16 cellular contexts compared by ENCODE assay signal in the genomic region with DNA sequence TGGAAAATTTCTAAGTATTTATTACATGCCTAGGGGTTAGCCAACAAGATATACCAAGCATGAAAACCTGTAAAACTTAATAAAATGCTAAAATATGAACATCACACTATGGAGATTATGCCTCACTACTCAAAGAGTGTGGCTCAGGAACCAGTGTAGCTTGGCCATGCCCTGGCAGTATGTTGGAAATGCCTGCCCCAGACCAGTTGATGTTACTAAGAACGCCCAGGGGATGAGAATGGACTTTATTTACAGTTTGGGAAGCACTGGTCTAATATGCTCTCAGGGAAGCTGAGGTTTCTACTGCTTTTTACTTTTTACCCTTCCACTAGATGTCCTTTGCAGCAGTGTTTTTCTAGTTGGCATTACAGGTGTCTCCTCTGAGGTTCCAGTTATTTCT. TPM values are rescaled to one million over a fixed set of nuclear protein-coding genes. Genes with fewer than 3 reads are reported as not detected.
DNase-seq lines count a peak whose midpoint lies in the region; ATAC-seq and TF ChIP-seq lines count a peak whose summit lies in the region.
"Had no signal": no experiment of that assay in that cellular context is flagged by ENCODE, and none has a peak within 500 bp of the region (broad histone marks: within the 10 kb centered on the region; RNA-seq: fewer than 3 reads in every experiment).

No MANE protein-coding gene starts in this region.

- no peak for DNase-seq in CD8-positive, alpha-beta T cell
- DNase-seq in T-helper 17 cell (no peak), nephron progenitor cell (no peak), type B pancreatic cell (ENCODE audit: extremely low spot score, unreplicated experiment) (no peak), A172 (ENCODE audit: low spot score) (no peak)
- DNase-seq in activated T-cell treated with anti-CD3 and anti-CD28 coated beads, Interleukin-2, amount 50 U/mL, for 1 hour, result no peak
- DNase-seq: 8988T; C1 segment of cervical spinal cord; CD8-positive, alpha-beta memory T cell; DMS 273 treated with DMSO at 0.1 percent for 48 hours; DMS79; EL; GDM1; GOT3; HCEC 1CT had no signal

- peaks cover 4% of the 10 kb centered on the region for H3K36me3 ChIP-seq in CD8-positive, alpha-beta T cell (ENCODE audit: insufficient read depth, low read length)

- no peak for ATAC-seq in CD8-positive, alpha-beta T cell
- ATAC-seq in T-helper 17 cell (peak; percentile 8), GM18505 (IDR thresholded peaks at IDR 0.05; ENCODE audit: unreplicated experiment) (no peak)

- peak overlapping the region; percentile 22 for H3K27ac Mint-ChIP-seq in CD8-positive, alpha-beta T cell
- H3K27ac Mint-ChIP-seq in T-helper 17 cell, result no peak overlapping the region
- H3K27ac Mint-ChIP-seq in nephron progenitor cell, result peak overlapping the region; percentile 88
- H3K27ac Mint-ChIP-seq in type B pancreatic cell, result peak overlapping the region; percentile 44

- intact Hi-C loops in CD8-positive, alpha-beta T cell (cut with DNase I, micrococcal nuclease), result no loop called here

- H3K4me1 ChIP-seq in CD8-positive, alpha-beta T cell (ENCODE audit: insufficient read depth, low read length), result no peaks in the 10 kb centered on the region

- H3K36me3 Mint-ChIP-seq in CD8-positive, alpha-beta T cell, result peaks cover 16% of the 10 kb centered on the region
- H3K36me3 Mint-ChIP-seq in T-helper 17 cell (ENCODE audit: low read depth), result no peaks in the 10 kb centered on the region
- H3K36me3 Mint-ChIP-seq in nephron progenitor cell (ENCODE audit: low read depth), result peaks cover 36% of the 10 kb centered on the region
- H3K36me3 Mint-ChIP-seq in type B pancreatic cell, result peaks cover 15% of the 10 kb centered on the region

- H3K27me3 Mint-ChIP-seq in CD8-positive, alpha-beta T cell (ENCODE audit: low read depth), result no peaks in the 10 kb centered on the region
- H3K27me3 Mint-ChIP-seq in T-helper 17 cell (no peaks in the 10 kb centered on the region), nephron progenitor cell (ENCODE audit: low read depth, poor library complexity) (no peaks in the 10 kb centered on the region), type B pancreatic cell (no peaks in the 10 kb centered on the region)

- POLR2A ChIA-PET in CD8-positive, alpha-beta T cell (lab: Charles Lee), result no interaction called here

- TF ChIP-seq POLR2A in GM18505 (IDR thresholded peaks at IDR 0.05; ENCODE audit: borderline replicate concordance, extremely low read depth, insufficient read depth, insufficient read length), result no peak

- no peak overlapping the region for H3K27ac ChIP-seq in CD8-positive, alpha-beta T cell (ENCODE audit: low read depth, low read length)

- H3K4me3 ChIP-seq in CD8-positive, alpha-beta T cell (ENCODE audit: low read depth, low read length), result no peak overlapping the region

- H3K4me3 Mint-ChIP-seq in CD8-positive, alpha-beta T cell, result no peak overlapping the region
- H3K4me3 Mint-ChIP-seq in T-helper 17 cell, result no peak overlapping the region
- no peak overlapping the region for H3K4me3 Mint-ChIP-seq in nephron progenitor cell
- no peak overlapping the region for H3K4me3 Mint-ChIP-seq in type B pancreatic cell
- H3K4me3 Mint-ChIP-seq: CD8-positive, alpha-beta memory T cell had no signal

- CTCF ChIA-PET in CD8-positive, alpha-beta T cell (lab: Charles Lee), result no interaction called here

- no peak for TF ChIP-seq CTCF in CD8-positive, alpha-beta T cell (IDR thresholded peaks at IDR 0.05)
- TF ChIP-seq CTCF in nephron progenitor cell (IDR thresholded peaks at IDR 0.05) (no peak), type B pancreatic cell (conservative IDR thresholded peaks at IDR 0.05) (no peak)

- no peaks in the 10 kb centered on the region for H3K4me1 Mint-ChIP-seq in CD8-positive, alpha-beta T cell (ENCODE audit: low read depth)
- H3K4me1 Mint-ChIP-seq in T-helper 17 cell (no peaks in the 10 kb centered on the region), nephron progenitor cell (no peaks in the 10 kb centered on the region), type B pancreatic cell (ENCODE audit: unreplicated experiment) (no peaks in the 10 kb centered on the region)
- H3K4me1 Mint-ChIP-seq: CD8-positive, alpha-beta memory T cell had no signal

- no peaks in the 10 kb centered on the region for H3K9me3 ChIP-seq in CD8-positive, alpha-beta T cell (ENCODE audit: low read length)
- H3K9me3 ChIP-seq in T-helper 17 cell (ENCODE audit: control insufficient read depth, low read length, poor library complexity, severe bottlenecking), result no peaks in the 10 kb centered on the region

- no peaks in the 10 kb centered on the region for H3K9me3 Mint-ChIP-seq in CD8-positive, alpha-beta T cell
- H3K9me3 Mint-ChIP-seq in nephron progenitor cell (no peaks in the 10 kb centered on the region), type B pancreatic cell (no peaks in the 10 kb centered on the region)
- H3K9me3 Mint-ChIP-seq: CD8-positive, alpha-beta memory T cell had no signal

- H3K27me3 ChIP-seq in CD8-positive, alpha-beta T cell (ENCODE audit: insufficient read depth, low read length), result no peaks in the 10 kb centered on the region

RNA-seq across cellular contexts. Expression of gene TXLNG, which starts 23.7 kb away (rescaled TPM):
- 10 to 100 TPM; 31.3 to 32.3 TPM for total RNA-seq in CD8-positive, alpha-beta T cell
- total RNA-seq in T-helper 17 cell (10 to 100 TPM; 19.9 to 21.7 TPM), type B pancreatic cell (ENCODE audit: low replicate concordance) (24.5 and 27.3 TPM in 2 replicates)
- total RNA-seq in A172 (2014; rRNA removed; shearing (Covaris generic)), result 14.7 and 21.1 TPM in 2 replicates

RNA-seq across cellular contexts. Expression of gene SYAP1, which starts 43.2 kb away (rescaled TPM):
- total RNA-seq in CD8-positive, alpha-beta T cell, result 10 to 100 TPM; 71.1 to 76.5 TPM
- total RNA-seq in T-helper 17 cell, result 10 to 100 TPM; 31.3 to 35.2 TPM
- total RNA-seq in type B pancreatic cell (ENCODE audit: low replicate concordance), result 46.9 and 48.4 TPM in 2 replicates
- total RNA-seq in A172 (2014; rRNA removed; shearing (Covaris generic)), result 50.1 and 53.8 TPM in 2 replicates

RNA-seq across cellular contexts. Expression of gene CTPS2, which starts 50.1 kb away (rescaled TPM):
- total RNA-seq in CD8-positive, alpha-beta T cell, result 1 to 10 TPM; 3.4 to 3.6 TPM
- total RNA-seq in T-helper 17 cell (1 to 10 TPM; 3.4 to 4.1 TPM), type B pancreatic cell (ENCODE audit: low replicate concordance) (46.7 and 59.0 TPM in 2 replicates)
- 30.0 and 32.9 TPM in 2 replicates for total RNA-seq in A172 (2014; rRNA removed; shearing (Covaris generic))
